Comparison of ENCODE assay signal across 1 cellular context in the genomic region with DNA sequence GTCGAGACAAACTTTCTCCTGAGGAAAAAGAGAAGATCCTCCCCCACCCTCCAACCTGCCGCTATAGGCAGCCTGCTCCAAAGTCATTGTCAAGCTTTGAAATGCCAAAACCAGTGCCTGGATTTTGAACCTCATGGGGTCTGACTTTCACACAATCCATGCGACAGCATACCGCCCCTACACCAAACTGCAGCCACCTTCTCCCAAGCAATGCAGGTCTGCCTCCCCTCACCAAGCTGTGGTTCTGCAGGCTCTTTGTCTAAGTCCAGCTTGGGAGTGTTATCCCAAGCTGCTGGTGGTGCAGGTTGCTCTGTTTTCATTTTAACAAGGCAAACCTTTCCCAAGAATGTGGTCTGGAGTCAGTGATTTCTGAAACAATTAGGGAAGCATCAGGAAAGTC.
TF ChIP-seq lines count a peak whose summit lies in the region.

No MANE protein-coding gene starts in this region.

TF ChIP-seq in H1, 55 proteins besides CTCF, POLR2A, EP300 and RAD21 (continued from another document):
- TF ChIP-seq, protein P1, sequence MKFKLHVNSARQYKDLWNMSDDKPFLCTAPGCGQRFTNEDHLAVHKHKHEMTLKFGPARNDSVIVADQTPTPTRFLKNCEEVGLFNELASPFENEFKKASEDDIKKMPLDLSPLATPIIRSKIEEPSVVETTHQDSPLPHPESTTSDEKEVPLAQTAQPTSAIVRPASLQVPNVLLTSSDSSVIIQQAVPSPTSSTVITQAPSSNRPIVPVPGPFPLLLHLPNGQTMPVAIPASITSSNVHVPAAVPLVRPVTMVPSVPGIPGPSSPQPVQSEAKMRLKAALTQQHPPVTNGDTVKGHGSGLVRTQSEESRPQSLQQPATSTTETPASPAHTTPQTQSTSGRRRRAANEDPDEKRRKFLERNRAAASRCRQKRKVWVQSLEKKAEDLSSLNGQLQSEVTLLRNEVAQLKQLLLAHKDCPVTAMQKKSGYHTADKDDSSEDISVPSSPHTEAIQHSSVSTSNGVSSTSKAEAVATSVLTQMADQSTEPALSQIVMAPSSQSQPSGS (IDR thresholded peaks at IDR 0.05; ENCODE audit: low read length) = no peak
- TF ChIP-seq NANOG (IDR thresholded peaks at IDR 0.05; ENCODE audit: insufficient read depth, low read depth, low read length, poor library complexity, severe bottlenecking) (no peak), CHD1 (IDR thresholded peaks at IDR 0.05; ENCODE audit: low read depth, low read length) (no peak)
